ENCODE assay signal across 8 cellular contexts in the genomic region with DNA sequence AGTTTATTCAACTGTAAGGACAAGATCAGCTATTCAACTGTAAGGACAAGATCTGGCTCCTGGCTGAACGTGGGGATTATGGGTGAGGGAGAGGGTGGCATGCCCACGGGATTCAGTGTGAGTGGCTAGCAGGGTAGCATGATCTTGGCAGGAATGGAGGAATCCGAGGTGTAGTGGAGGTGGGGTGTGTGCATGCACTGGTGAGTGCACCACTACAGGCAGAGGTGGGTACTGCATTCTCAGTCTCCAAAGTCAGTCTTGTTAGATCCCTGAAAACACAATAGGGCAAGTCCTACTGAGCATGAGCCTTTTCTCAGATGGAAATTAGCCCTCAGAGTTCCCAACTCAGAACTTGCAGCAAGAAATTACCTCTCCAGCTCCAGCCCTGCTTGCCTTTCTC. TPM values are rescaled to one million over a fixed set of nuclear protein-coding genes. Genes with fewer than 3 reads are reported as not detected.
DNase-seq lines count a peak whose midpoint lies in the region; ATAC-seq, FAIRE-seq and TF ChIP-seq lines count a peak whose summit lies in the region.

No MANE protein-coding gene starts in this region.

- no peaks in the 10 kb centered on the region for H3K9me1 ChIP-seq in keratinocyte (ENCODE audit: control insufficient read depth, extremely low read depth, insufficient read depth, low read length)

- H3K79me2 ChIP-seq in keratinocyte (ENCODE audit: control insufficient read depth, insufficient read depth, low read length), result no peaks in the 10 kb centered on the region

- H3K27ac ChIP-seq in keratinocyte (ENCODE audit: control insufficient read depth, insufficient read depth, low read length), result no peak overlapping the region

- no peak overlapping the region for H3K27ac Mint-ChIP-seq in CD14-positive monocyte

- H3K9me3 ChIP-seq in keratinocyte (ENCODE audit: control insufficient read depth, low read depth, low read length), result no peaks in the 10 kb centered on the region

- no peak overlapping the region for H3K4me3 Mint-ChIP-seq in CD14-positive monocyte

- DNase-seq in CD14-positive monocyte (ENCODE audit: low spot score), result no peak
- DNase-seq in GM19239 (ENCODE audit: insufficient read length, low spot score), result peak; percentile 19
- peak; percentile 32 for DNase-seq in HT1080 (ENCODE audit: low read depth)
- peak; percentile 35 to 54 for DNase-seq in activated CD4-positive, alpha-beta T cell treated with anti-CD3 and anti-CD28 coated beads, Interleukin-2, amount 50 U/mL, for 48 hours
- no peak for DNase-seq in keratinocyte (ENCODE audit: low read depth, low spot score)
- DNase-seq in GF-D8 (lab: John Stamatoyannopoulos, UW), result no peak
- no peak for DNase-seq in mesenteric fat pad (ENCODE audit: low spot score)

- H3K36me3 Mint-ChIP-seq in CD14-positive monocyte, result no peaks in the 10 kb centered on the region

- no peaks in the 10 kb centered on the region for H3K4me1 ChIP-seq in keratinocyte (ENCODE audit: control insufficient read depth, extremely low read depth, insufficient read depth, low read length)

- TF ChIP-seq CTCF in CD14-positive monocyte (IDR thresholded peaks at IDR 0.05), result peak; percentile 84
- TF ChIP-seq CTCF in keratinocyte (optimal IDR thresholded peaks at IDR 0.05 in 1 of 3, IDR thresholded peaks at IDR 0.05 in 1 of 3, conservative IDR thresholded peaks at IDR 0.05 in 1 of 3; ENCODE audit: extremely low read depth in 1 of 3, insufficient read depth in 2 of 3, low read length in 3 of 3), result peak; percentile 67 to 80 (median 76)

- intact Hi-C loops in CD14-positive monocyte (cut with micrococcal nuclease), result no loop called here

- H3K9me3 Mint-ChIP-seq in CD14-positive monocyte, result peaks cover 0 to 1% (median 0%) of the 10 kb centered on the region in 7 donors

- peaks cover 15 to 29% (median 28%) of the 10 kb centered on the region in 3 donors for H3K27me3 Mint-ChIP-seq in CD14-positive monocyte (ENCODE audit: low read depth in 3 of 3)

- H3K9ac ChIP-seq in keratinocyte (ENCODE audit: control insufficient read depth, extremely low read depth, insufficient read depth, low read length), result no peak overlapping the region

- dilution Hi-C loops in keratinocyte (cut with MboI; ENCODE audit: extremely low pct_ligation_motif_present, low sequenced_read_pairs), result no loop called here

- no peak overlapping the region for H3K4me2 ChIP-seq in keratinocyte (ENCODE audit: control insufficient read depth, extremely low read depth, insufficient read depth, low read depth, low read length)

- H3K27me3 ChIP-seq in keratinocyte (ENCODE audit: control insufficient read depth, extremely low read depth, insufficient read depth, low read length), result no peaks in the 10 kb centered on the region

- no peaks in the 10 kb centered on the region for H3K4me1 Mint-ChIP-seq in CD14-positive monocyte

- no peak for ATAC-seq in GM21529 (IDR thresholded peaks at IDR 0.05; ENCODE audit: unreplicated experiment)

- no peak overlapping the region for H3K4me3 ChIP-seq in keratinocyte (ENCODE audit: control insufficient read depth in 2 of 3, extremely low read depth in 1 of 3, insufficient read depth in 2 of 3, low read depth in 1 of 3, low read length in 3 of 3)

- H4K20me1 ChIP-seq in keratinocyte (ENCODE audit: control insufficient read depth, extremely low read depth, insufficient read depth, low read length), result no peaks in the 10 kb centered on the region

- no peaks in the 10 kb centered on the region for H3K36me3 ChIP-seq in keratinocyte (ENCODE audit: control insufficient read depth in 2 of 2, extremely low read depth in 1 of 2, insufficient read depth in 2 of 2, low read length in 2 of 2)

- H2AFZ ChIP-seq in keratinocyte (ENCODE audit: control insufficient read depth, low read length), result no peak overlapping the region

- FAIRE-seq in GM19239 (lab: Jason Lieb, UNC) (peak; percentile 53), keratinocyte (lab: Jason Lieb, UNC) (peak; percentile 61)

RNA-seq across cellular contexts. Expression of gene DCD, which starts 32.2 kb away (rescaled TPM):
- polyA plus RNA-seq in CD14-positive monocyte, result not detected
- not detected in 2 replicates for total RNA-seq in HT1080 (2014; rRNA removed; shearing (Covaris generic))
- not detected in 2 replicates for polyA plus RNA-seq in HT1080 (2015; cell fraction: cytosol; rRNA removed)
- not detected in 2 replicates for polyA plus RNA-seq in HT1080 (2015; cell fraction: nucleus; rRNA removed)
- not detected in 3 replicates for polyA plus RNA-seq in keratinocyte
- polyA plus RNA-seq in keratinocyte (2011; ENCODE audit: low read depth), result not detected
- polyA plus RNA-seq in keratinocyte (2011; cell fraction: cytosol; rRNA removed), result not detected in 2 replicates
- not detected in 2 replicates for polyA plus RNA-seq in keratinocyte (2011; cell fraction: nucleus; rRNA removed)
- not detected in 2 replicates for polyA plus RNA-seq in keratinocyte (2012; ENCODE audit: low replicate concordance)
- polyA minus RNA-seq in keratinocyte, result not detected in 3 replicates
- polyA minus RNA-seq in keratinocyte (2011; cell fraction: cytosol; rRNA and poly(A)+ RNA removed), result not detected
- not detected in 2 replicates for polyA minus RNA-seq in keratinocyte (2011; cell fraction: nucleus; rRNA and poly(A)+ RNA removed)
- not detected for total RNA-seq in mesenteric fat pad

RNA-seq across cellular contexts. Expression of gene LACRT, which starts 45.7 kb away (rescaled TPM):
- polyA plus RNA-seq in CD14-positive monocyte, result not detected
- total RNA-seq in HT1080 (2014; rRNA removed; shearing (Covaris generic)), result not detected in 2 replicates
- polyA plus RNA-seq in HT1080 (2015; cell fraction: cytosol; rRNA removed), result not detected in 2 replicates
- polyA plus RNA-seq in HT1080 (2015; cell fraction: nucleus; rRNA removed), result not detected in 2 replicates
- not detected in 3 replicates for polyA plus RNA-seq in keratinocyte
- polyA plus RNA-seq in keratinocyte (2011; ENCODE audit: low read depth), result not detected
- polyA plus RNA-seq in keratinocyte (2011; cell fraction: cytosol; rRNA removed), result not detected in 2 replicates
- polyA plus RNA-seq in keratinocyte (2011; cell fraction: nucleus; rRNA removed), result not detected in 2 replicates
- not detected in 2 replicates for polyA plus RNA-seq in keratinocyte (2012; ENCODE audit: low replicate concordance)
- not detected in 3 replicates for polyA minus RNA-seq in keratinocyte
- polyA minus RNA-seq in keratinocyte (2011; cell fraction: cytosol; rRNA and poly(A)+ RNA removed), result not detected
- not detected in 2 replicates for polyA minus RNA-seq in keratinocyte (2011; cell fraction: nucleus; rRNA and poly(A)+ RNA removed)
- total RNA-seq in mesenteric fat pad, result not detected

Comparison
In these comparisons a context has a peak if more than half of its experiments do, and no peak if none do; other contexts are left out.
1. DNase-seq: peak in GM19239 (single experiment), HT1080 (single experiment) and activated CD4-positive, alpha-beta T cell treated with anti-CD3 and anti-CD28 coated beads, Interleukin-2, amount 50 U/mL, for 48 hours (2 of 2); none in CD14-positive monocyte (single experiment), keratinocyte (single experiment), GF-D8 (single experiment) and mesenteric fat pad (single experiment).